ENCODE assay signal across 11 cellular contexts in the genomic region with DNA sequence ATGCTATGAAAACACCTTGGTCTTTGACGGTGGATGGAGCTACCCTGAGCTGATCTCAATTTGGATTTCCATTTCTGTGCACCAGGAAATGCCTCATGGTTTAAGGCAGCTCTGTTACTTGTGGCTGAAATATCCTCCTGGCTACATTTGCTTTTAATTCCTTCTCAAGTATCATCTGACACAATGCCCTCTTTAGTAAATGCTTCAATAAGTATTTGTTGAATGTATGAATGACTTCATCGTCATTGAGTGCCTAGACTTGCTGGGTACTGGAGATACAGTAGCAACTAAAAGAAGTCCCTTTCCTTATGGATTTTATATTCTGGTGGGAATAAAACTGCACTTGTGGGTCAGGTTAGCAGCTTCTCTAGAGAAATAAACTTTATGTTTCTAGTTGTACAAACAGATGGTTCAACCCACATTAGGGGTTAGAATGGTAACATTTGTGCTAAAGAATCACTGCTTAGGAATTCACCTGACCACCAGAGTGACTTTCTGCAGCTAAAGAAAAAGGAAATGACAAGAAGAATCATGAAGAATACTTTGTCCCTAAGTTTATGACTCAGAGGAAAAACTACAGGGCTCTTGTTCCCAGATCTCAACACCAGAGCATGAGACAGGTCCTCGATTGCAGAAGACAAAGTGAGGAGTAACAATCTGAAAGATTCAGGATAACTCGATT. TPM values are rescaled to one million over a fixed set of nuclear protein-coding genes. Genes with fewer than 3 reads are reported as not detected.
DNase-seq lines count a peak whose midpoint lies in the region; ATAC-seq, FAIRE-seq and TF ChIP-seq lines count a peak whose summit lies in the region.
"Had no signal": no experiment of that assay in that cellular context is flagged by ENCODE, and none has a peak within 500 bp of the region (broad histone marks: within the 10 kb centered on the region; RNA-seq: fewer than 3 reads in every experiment).

No MANE protein-coding gene starts in this region.

- CTCF ChIA-PET in activated naive CD4-positive, alpha-beta T cell treated with anti-CD3 and anti-CD28 coated beads, Interleukin-2, amount 10 ng/mL, durations not matched to agents 7 days and 5 days (lab: Charles Lee): interaction anchor here (1.3 to 3.4 kb wide), 2 partner anchors 26 to 27 kb away, joined by 3 to 15 read pairs; no protein-coding TSS in a partner anchor

- TF ChIP-seq CTCF in foreskin keratinocyte (conservative IDR thresholded peaks at IDR 0.05): no peak

- H3K4me1 ChIP-seq in foreskin keratinocyte: peaks cover 33% of the 10 kb centered on the region

- H3K4me1 Mint-ChIP-seq in activated naive CD4-positive, alpha-beta T cell treated with anti-CD3 and anti-CD28 coated beads, Interleukin-2, amount 10 ng/mL, durations not matched to agents 7 days and 5 days: peaks cover 3% of the 10 kb centered on the region

- peaks cover 19% of the 10 kb centered on the region for H3K9me3 Mint-ChIP-seq in activated naive CD4-positive, alpha-beta T cell treated with anti-CD3 and anti-CD28 coated beads, Interleukin-2, amount 10 ng/mL, durations not matched to agents 7 days and 5 days

- no peak overlapping the region for H3K27ac Mint-ChIP-seq in activated naive CD4-positive, alpha-beta T cell treated with anti-CD3 and anti-CD28 coated beads, Interleukin-2, amount 10 ng/mL, durations not matched to agents 7 days and 5 days
- H3K27ac Mint-ChIP-seq: T-cell had no signal

- peak; percentile 20 for ATAC-seq in foreskin keratinocyte
- ATAC-seq: T-cell had no signal

- H3K27me3 Mint-ChIP-seq in activated naive CD4-positive, alpha-beta T cell treated with anti-CD3 and anti-CD28 coated beads, Interleukin-2, amount 10 ng/mL, durations not matched to agents 7 days and 5 days: peaks cover 33% of the 10 kb centered on the region

- H3K36me3 Mint-ChIP-seq in activated naive CD4-positive, alpha-beta T cell treated with anti-CD3 and anti-CD28 coated beads, Interleukin-2, amount 10 ng/mL, durations not matched to agents 7 days and 5 days: peaks cover 12% of the 10 kb centered on the region

- peak; percentile 80 for FAIRE-seq in GM19239 (lab: Jason Lieb, UNC)

- peak overlapping the region; percentile 66 for H3K27ac ChIP-seq in foreskin keratinocyte

- DNase-seq in AG08396 (ENCODE audit: low spot score) (peak; percentile 68), GM19239 (ENCODE audit: insufficient read length, low spot score) (no peak), SW480 (ENCODE audit: low spot score) (peak; percentile 21), foreskin keratinocyte (peak; percentile 34 to 65), hypothalamus (lab: John Stamatoyannopoulos, UW) (no peak), NCI-H526 treated with DMSO at 0.1 percent for 48 hours (lab: John Stamatoyannopoulos, UW) (no peak)
- no peak for DNase-seq in stimulated activated CD8-positive, alpha-beta memory T cell treated with anti-CD3 and anti-CD28 coated beads, Interleukin-4, amount 100 ng/mL, for 48 hours
- no peak for DNase-seq in activated naive CD4-positive, alpha-beta T cell treated with anti-CD3 and anti-CD28 coated beads, Interleukin-2, amount 10 ng/mL, durations not matched to agents 7 days and 5 days
- DNase-seq: DMS79 treated with DMSO at 0.1 percent for 48 hours, NCI-H1436, T-cell had no signal

- no peak overlapping the region for H3K4me3 Mint-ChIP-seq in activated naive CD4-positive, alpha-beta T cell treated with anti-CD3 and anti-CD28 coated beads, Interleukin-2, amount 10 ng/mL, durations not matched to agents 7 days and 5 days
- H3K4me3 Mint-ChIP-seq: T-cell had no signal

- no peaks in the 10 kb centered on the region for H3K27me3 ChIP-seq in foreskin keratinocyte

RNA-seq across cellular contexts. Expression of gene SMNDC1, which starts 21.8 kb away (rescaled TPM):
- total RNA-seq in foreskin keratinocyte: 15.3 and 17.5 TPM in 2 replicates
- 14.3 and 18.1 TPM in 2 replicates for polyA plus RNA-seq in foreskin keratinocyte

Comparison
In these comparisons a context has a peak if more than half of its experiments do, and no peak if none do; other contexts are left out.
1. DNase-seq: peak in AG08396 (single experiment), SW480 (single experiment) and foreskin keratinocyte (2 of 2); none in GM19239 (single experiment), hypothalamus (0 of 51), stimulated activated CD8-positive, alpha-beta memory T cell treated with anti-CD3 and anti-CD28 coated beads, Interleukin-4, amount 100 ng/mL, for 48 hours (single experiment), NCI-H526 treated with DMSO at 0.1 percent for 48 hours (single experiment) and activated naive CD4-positive, alpha-beta T cell treated with anti-CD3 and anti-CD28 coated beads, Interleukin-2, amount 10 ng/mL, durations not matched to agents 7 days and 5 days (single experiment).